ENCODE assay signal across 8 cellular contexts in the genomic region with DNA sequence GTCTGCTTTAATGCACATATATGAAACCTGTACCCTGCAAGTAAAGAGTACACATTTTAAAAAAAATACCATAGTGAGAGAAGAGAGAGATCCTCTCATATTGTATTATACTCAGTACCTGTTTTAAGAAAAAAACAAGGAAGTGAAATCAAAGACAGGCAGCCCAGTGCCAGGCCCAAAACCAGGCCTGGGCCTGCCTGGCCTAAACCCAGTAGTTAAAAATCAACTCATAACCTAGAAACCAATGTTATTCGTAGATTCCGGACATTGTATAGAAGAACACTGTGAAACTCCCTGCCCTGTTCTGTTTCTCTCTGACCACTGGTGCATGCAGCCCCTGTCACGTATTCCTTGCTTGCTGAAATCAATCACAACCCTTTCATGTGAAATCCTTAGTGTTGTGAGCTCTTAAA.
DNase-seq lines count a peak whose midpoint lies in the region; ATAC-seq, FAIRE-seq and TF ChIP-seq lines count a peak whose summit lies in the region.
"Not testable (repeated sequence)": the region's sequence is repeated elsewhere in the genome, so short reads cannot be mapped to it uniquely, and the experiment has no call there.

No MANE protein-coding gene starts in this region.

- peak; percentile 53 for ATAC-seq in GM18511 (IDR thresholded peaks at IDR 0.05; ENCODE audit: unreplicated experiment)
- ATAC-seq in GM19438 (IDR thresholded peaks at IDR 0.05; ENCODE audit: low read depth, unreplicated experiment): peak; percentile 65
- peak; percentile 53 for ATAC-seq in HG02642 (IDR thresholded peaks at IDR 0.05; ENCODE audit: poor library complexity, unreplicated experiment)
- peak; percentile 57 for ATAC-seq in HG03135 (IDR thresholded peaks at IDR 0.05; ENCODE audit: unreplicated experiment)

- not testable (repeated sequence) for TF ChIP-seq CTCF in kidney epithelial cell (IDR thresholded peaks at IDR 0.05; ENCODE audit: insufficient read depth, low read length, poor library complexity, severe bottlenecking)

- peak; percentile 95 for FAIRE-seq in RCC 7860 (lab: Jason Lieb, UNC)

- H3K36me3 ChIP-seq in kidney epithelial cell (ENCODE audit: control insufficient read depth, insufficient read depth, low read length): not testable (repeated sequence)

- in situ Hi-C loops in ACHN (cut with HindIII; ENCODE audit: low pct_ligation_motif_present, low pct_unique_long_range_greater_than_20kb, low sequenced_read_pairs): not testable (repeated sequence)

- not testable (repeated sequence) for H3K4me3 ChIP-seq in kidney epithelial cell (ENCODE audit: low read depth, low read length)

- peak; percentile 54 for DNase-seq in ACHN
- DNase-seq in RCC 7860 (ENCODE audit: low spot score): peak; percentile 80
- peak; percentile 29 for DNase-seq in kidney epithelial cell (ENCODE audit: low read depth)
- peak; percentile 17 for DNase-seq in mucosa of gallbladder (ENCODE audit: low spot score)

- H3K27me3 ChIP-seq in kidney epithelial cell (ENCODE audit: control insufficient read depth, insufficient read depth, low read length): not testable (repeated sequence)

Comparison
In these comparisons a context has a peak if more than half of its experiments do, and no peak if none do; other contexts are left out.
1. DNase-seq: peak in every context shown above with its lines; median percentile 80 in RCC 7860; 54 in ACHN; 29 in kidney epithelial cell; 17 in mucosa of gallbladder.